Comparison of ENCODE assay signal across 12 cellular contexts in genomic region chr2:75276093-75277055, GRCh38.
DNase-seq lines count a peak whose midpoint lies in the region; FAIRE-seq and TF ChIP-seq lines count a peak whose summit lies in the region.
"Had no signal": no experiment of that assay in that cellular context is flagged by ENCODE, and none has a peak within 500 bp of the region (broad histone marks: within the 10 kb centered on the region; RNA-seq: fewer than 3 reads in every experiment).

No MANE protein-coding gene starts in this region.

- no peak overlapping the region for H3K4me3 ChIP-seq in bronchial epithelial cell (ENCODE audit: low read depth, low read length)
- no peak overlapping the region for H3K4me3 ChIP-seq in kidney epithelial cell (ENCODE audit: low read depth, low read length)
- H3K4me3 ChIP-seq: thoracic aorta had no signal

- no peak for TF ChIP-seq CTCF in bronchial epithelial cell (IDR thresholded peaks at IDR 0.05; ENCODE audit: insufficient read depth, low read length, severe bottlenecking)
- no peak for TF ChIP-seq CTCF in kidney epithelial cell (IDR thresholded peaks at IDR 0.05; ENCODE audit: insufficient read depth, low read length, poor library complexity, severe bottlenecking)

- no peak for FAIRE-seq in bronchial epithelial cell (lab: Jason Lieb, UNC)

- H3K36me3 ChIP-seq in bronchial epithelial cell (ENCODE audit: control insufficient read depth, insufficient read depth, low read length), result no peaks in the 10 kb centered on the region
- no peaks in the 10 kb centered on the region for H3K36me3 ChIP-seq in kidney epithelial cell (ENCODE audit: control insufficient read depth, insufficient read depth, low read length)
- H3K36me3 ChIP-seq: thoracic aorta had no signal

- H3K27me3 ChIP-seq in bronchial epithelial cell (ENCODE audit: control insufficient read depth, insufficient read depth, low read length), result no peaks in the 10 kb centered on the region
- H3K27me3 ChIP-seq in kidney epithelial cell (ENCODE audit: control insufficient read depth, insufficient read depth, low read length), result no peaks in the 10 kb centered on the region

- DNase-seq in Daoy (ENCODE audit: low read depth) (peak; percentile 69), NCI-H2227 treated with DMSO at 0.1 percent for 48 hours (lab: John Stamatoyannopoulos, UW) (peak; percentile 41), bronchial epithelial cell (ENCODE audit: low read depth) (peak; percentile 83), kidney epithelial cell (ENCODE audit: low read depth) (peak; percentile 5), NAMALWA (ENCODE audit: low spot score) (no peak), epidermal melanocyte (ENCODE audit: insufficient read length, low spot score) (no peak)
- no peak for DNase-seq in activated CD8-positive, alpha-beta memory T cell treated with anti-CD3 and anti-CD28 coated beads, Interleukin-2, amount 50 U/mL, for 48 hours
- DNase-seq in activated CD4-positive, alpha-beta T cell treated with anti-CD3 and anti-CD28 coated beads, Interleukin-2, amount 50 U/mL, for 48 hours, result no peak
- DNase-seq: activated CD8-positive, alpha-beta memory T cell treated with anti-CD3 and anti-CD28 coated beads, Interleukin-2, amount 50 U/mL, for 4 hours; CD4-positive, alpha-beta memory T cell; T1000 had no signal

Comparison
In these comparisons a context has a peak if more than half of its experiments do, and no peak if none do; other contexts are left out.
1. DNase-seq: peak in Daoy (single experiment), NCI-H2227 treated with DMSO at 0.1 percent for 48 hours (single experiment), bronchial epithelial cell (single experiment) and kidney epithelial cell (single experiment); none in activated CD8-positive, alpha-beta memory T cell treated with anti-CD3 and anti-CD28 coated beads, Interleukin-2, amount 50 U/mL, for 48 hours (single experiment), activated CD4-positive, alpha-beta T cell treated with anti-CD3 and anti-CD28 coated beads, Interleukin-2, amount 50 U/mL, for 48 hours (0 of 2), NAMALWA (single experiment) and epidermal melanocyte (single experiment).